Comparison of ENCODE assay signal across 10 cellular contexts in genomic region chr3:142987707-142988106, GRCh38. TPM values are rescaled to one million over a fixed set of nuclear protein-coding genes. Genes with fewer than 3 reads are reported as not detected.
DNase-seq lines count a peak whose midpoint lies in the region; ATAC-seq and TF ChIP-seq lines count a peak whose summit lies in the region.
"Had no signal": no experiment of that assay in that cellular context is flagged by ENCODE, and none has a peak within 500 bp of the region (broad histone marks: within the 10 kb centered on the region; RNA-seq: fewer than 3 reads in every experiment).

No MANE protein-coding gene starts in this region.

- peaks cover 5 to 7% of the 10 kb centered on the region in 2 experiments for H3K4me1 Mint-ChIP-seq in H9

- no peak overlapping the region for H2BK15ac ChIP-seq in H9 (ENCODE audit: low read depth, low read length)

- TF ChIP-seq CTCF in fibroblast of the aortic adventitia (IDR thresholded peaks at IDR 0.05; ENCODE audit: insufficient read depth, low read length) (no peak), smooth muscle cell (IDR thresholded peaks at IDR 0.05; ENCODE audit: borderline replicate concordance, insufficient read depth, poor library complexity, severe bottlenecking) (no peak), breast epithelium (IDR thresholded peaks at IDR 0.05) (no peak), H9 (conservative IDR thresholded peaks at IDR 0.05) (no peak)

- H3K23me2 ChIP-seq in H9 (ENCODE audit: insufficient read length, low read depth, low read length, poor library complexity, severe bottlenecking), result no peaks in the 10 kb centered on the region

- H3K9me3 Mint-ChIP-seq in H9, result no peaks in the 10 kb centered on the region

- intact Hi-C loops in breast epithelium (cut with DNase I; ENCODE audit: low total_unique reads), result no loop called here

- H3K36me3 ChIP-seq in Karpas-422 (ENCODE audit: insufficient read depth, low read length) (no peaks in the 10 kb centered on the region), smooth muscle cell (ENCODE audit: low read depth) (no peaks in the 10 kb centered on the region), breast epithelium (no peaks in the 10 kb centered on the region)

- 27% methylated on average over 7 of the region's 7 CpGs for WGBS in smooth muscle cell (ENCODE audit: low lambda C conversion rate)
- no CpG with 5 or more reads among the region's 7 CpGs for WGBS in H9 (ENCODE audit: extremely low coverage, insufficient read length, low lambda C conversion rate)

- H3K9me2 ChIP-seq in Karpas-422 (replicated peaks; ENCODE audit: insufficient read depth, low read length), result no peaks in the 10 kb centered on the region

- H4K91ac ChIP-seq in H9 (ENCODE audit: insufficient read length, low read depth, low read length), result no peak overlapping the region

- TF ChIP-seq POLR2A in breast epithelium (IDR thresholded peaks at IDR 0.05), result no peak

- peak; percentile 46 to 82 for ATAC-seq in activated CD4-positive, CD25-positive, alpha-beta regulatory T cell treated with anti-CD3 and anti-CD28 coated beads, Interleukin-2, amount 50 U/mL, for 24 hours

- no peak overlapping the region for H3K27ac Mint-ChIP-seq in H9
- H3K27ac Mint-ChIP-seq: activated naive CD8-positive, alpha-beta T cell had no signal

- peak overlapping the region; percentile 48; the same call in 1 of the 2 replicates for H2AFZ ChIP-seq in Karpas-422 (ENCODE audit: low read length)
- H2AFZ ChIP-seq in smooth muscle cell (ENCODE audit: low read depth), result peak overlapping the region; percentile 48
- H2AFZ ChIP-seq in H9 (ENCODE audit: low read length), result no peak overlapping the region

- H3F3A ChIP-seq in smooth muscle cell (ENCODE audit: low read depth), result no peaks in the 10 kb centered on the region

- no peak overlapping the region for H3K14ac ChIP-seq in H9 (ENCODE audit: insufficient read depth, low read length)

- H4K5ac ChIP-seq in H9 (ENCODE audit: insufficient read length, low read depth, low read length), result no peak overlapping the region

- H3K23ac ChIP-seq in H9 (ENCODE audit: insufficient read length, low read depth, low read length), result no peak overlapping the region

- no peak overlapping the region for H3K4me3 Mint-ChIP-seq in H9
- H3K4me3 Mint-ChIP-seq: activated naive CD8-positive, alpha-beta T cell had no signal

- H2BK20ac ChIP-seq in H9 (ENCODE audit: low read depth, low read length, poor library complexity, severe bottlenecking), result no peak overlapping the region

- H4K8ac ChIP-seq in H9 (replicated peaks; ENCODE audit: insufficient read length, low read depth, low read length), result no peak overlapping the region

- H2AK5ac ChIP-seq in H9 (ENCODE audit: insufficient read length, low read length), result no peak overlapping the region

- H3K4me3 ChIP-seq in Karpas-422 (ENCODE audit: low read length), result no peak overlapping the region
- no peak overlapping the region for H3K4me3 ChIP-seq in fibroblast of the aortic adventitia (ENCODE audit: low read depth, low read length)
- peak overlapping the region; percentile 6 for H3K4me3 ChIP-seq in smooth muscle cell
- no peak overlapping the region for H3K4me3 ChIP-seq in breast epithelium

- H3T11ph ChIP-seq in H9 (ENCODE audit: low read length), result no peak overlapping the region

- no peak overlapping the region for H3K56ac ChIP-seq in H9 (ENCODE audit: insufficient read length, low read depth, low read length)

- H3K9ac ChIP-seq in Karpas-422 (ENCODE audit: low read length), result no peak overlapping the region
- H3K9ac ChIP-seq in smooth muscle cell (ENCODE audit: low read depth), result no peak overlapping the region
- H3K9ac ChIP-seq in H9 (ENCODE audit: extremely low read depth, insufficient read length, low read length), result no peak overlapping the region

- no peak overlapping the region for H3K18ac ChIP-seq in H9 (ENCODE audit: insufficient read length, low read depth, low read length)

- no peaks in the 10 kb centered on the region for H3K27me3 Mint-ChIP-seq in H9 (ENCODE audit: low read depth)

- H4K20me1 ChIP-seq in Karpas-422 (ENCODE audit: insufficient read depth, low read depth, low read length) (no peaks in the 10 kb centered on the region), smooth muscle cell (ENCODE audit: low read depth) (no peaks in the 10 kb centered on the region), H9 (ENCODE audit: control insufficient read depth, insufficient read depth, insufficient read length) (no peaks in the 10 kb centered on the region)

- peaks cover 8% of the 10 kb centered on the region; the same call in 1 of the 2 replicates for H3K4me1 ChIP-seq in Karpas-422 (ENCODE audit: low read length)
- peaks cover 8% of the 10 kb centered on the region for H3K4me1 ChIP-seq in smooth muscle cell (ENCODE audit: low read depth)
- no peaks in the 10 kb centered on the region for H3K4me1 ChIP-seq in breast epithelium
- H3K4me1 ChIP-seq in H9 (ENCODE audit: insufficient read depth, low read length), result no peaks in the 10 kb centered on the region

- no peak overlapping the region for H2BK120ac ChIP-seq in H9 (ENCODE audit: low read depth, low read length, poor library complexity, severe bottlenecking)

- no peaks in the 10 kb centered on the region; a peak in 1 of 7 replicates for H3K36me3 Mint-ChIP-seq in H9 (ENCODE audit: insufficient read depth in 1 of 3, low read depth in 3 of 3)
- H3K36me3 Mint-ChIP-seq: activated naive CD8-positive, alpha-beta T cell had no signal

- H3K4me2 ChIP-seq in Karpas-422 (ENCODE audit: low read depth, low read length, poor library complexity, severe bottlenecking) (peak overlapping the region; percentile 16), smooth muscle cell (peak overlapping the region; percentile 62), H9 (ENCODE audit: insufficient read depth, insufficient read length, low read length) (no peak overlapping the region)

- H3K27me3 ChIP-seq in Karpas-422 (ENCODE audit: low read length) (no peaks in the 10 kb centered on the region), smooth muscle cell (ENCODE audit: low read depth) (no peaks in the 10 kb centered on the region), breast epithelium (no peaks in the 10 kb centered on the region), H9 (ENCODE audit: insufficient read depth, low read length) (no peaks in the 10 kb centered on the region)

- no peak overlapping the region for H3K27ac ChIP-seq in Karpas-422 (ENCODE audit: low read length)
- H3K27ac ChIP-seq in smooth muscle cell (ENCODE audit: low read depth), result peak overlapping the region; percentile 82
- H3K27ac ChIP-seq in breast epithelium, result no peak overlapping the region
- no peak overlapping the region for H3K27ac ChIP-seq in H9 (ENCODE audit: insufficient read length, low read depth, low read length)

- no peak for DNase-seq in activated CD4-positive, CD25-positive, alpha-beta regulatory T cell (lab: John Stamatoyannopoulos, UW)
- DNase-seq in Karpas-422 (no peak), fibroblast of the aortic adventitia (ENCODE audit: low read depth) (peak; percentile 42), smooth muscle cell (lab: John Stamatoyannopoulos, UW; ENCODE audit: unreplicated experiment) (peak; percentile 16), DMS114 treated with DMSO at 0.1 percent for 48 hours (lab: John Stamatoyannopoulos, UW; ENCODE audit: unreplicated experiment) (no peak), breast epithelium (ENCODE audit: low spot score in 2 of 2) (no peak), H9 (no peak)

- no peak overlapping the region for H2BK12ac ChIP-seq in H9 (ENCODE audit: insufficient read length, low read depth, low read length)

- no peak overlapping the region for H3K4ac ChIP-seq in H9 (ENCODE audit: low read depth, low read length)

- no peak overlapping the region for H2BK5ac ChIP-seq in H9 (ENCODE audit: insufficient read length, low read length)

- no peaks in the 10 kb centered on the region for H3K79me1 ChIP-seq in H9 (ENCODE audit: insufficient read depth, low read depth, low read length, poor library complexity, severe bottlenecking)

- H3K9me3 ChIP-seq in Karpas-422 (ENCODE audit: low read length) (no peaks in the 10 kb centered on the region), smooth muscle cell (replicated peaks; ENCODE audit: low read depth) (no peaks in the 10 kb centered on the region), breast epithelium (no peaks in the 10 kb centered on the region), H9 (ENCODE audit: control insufficient read depth, low read depth, low read length) (no peaks in the 10 kb centered on the region)

- H3K79me2 ChIP-seq in Karpas-422 (ENCODE audit: low read length), result no peaks in the 10 kb centered on the region
- H3K79me2 ChIP-seq in smooth muscle cell (ENCODE audit: low read depth), result no peaks in the 10 kb centered on the region
- no peaks in the 10 kb centered on the region for H3K79me2 ChIP-seq in H9 (ENCODE audit: insufficient read depth, low read length)

RNA-seq across cellular contexts. Expression of gene U2SURP, which starts 13.7 kb away (rescaled TPM):
- 69.4 and 135 TPM in 2 replicates for total RNA-seq in Karpas-422 (2014; rRNA removed; shearing (Covaris generic); ENCODE audit: low replicate concordance)
- total RNA-seq in fibroblast of the aortic adventitia (ENCODE audit: low replicate concordance), result 99.1 and 128 TPM in 2 replicates
- total RNA-seq in smooth muscle cell, result 80.4 and 90.1 TPM in 2 replicates
- polyA plus RNA-seq in smooth muscle cell, result 49.0 and 53.8 TPM in 2 replicates
- 100 to 1,000 TPM in 1 of 3 donors, 10 to 100 TPM in 2; 79.8 to 122 (median 96.4) TPM for total RNA-seq in breast epithelium
- total RNA-seq in H9 (2021), result 164 and 168 TPM in 2 replicates

RNA-seq across cellular contexts. Expression of gene PAQR9, which starts 24.2 kb away (rescaled TPM):
- total RNA-seq in Karpas-422 (2014; rRNA removed; shearing (Covaris generic); ENCODE audit: low replicate concordance), result not detected in 2 replicates
- total RNA-seq in fibroblast of the aortic adventitia (ENCODE audit: low replicate concordance) (0.09 TPM in 1 of 2 replicates, not detected in the other), smooth muscle cell (0.09 and 0.13 TPM in 2 replicates), breast epithelium (not detected), H9 (2021) (2.3 and 3.2 TPM in 2 replicates)
- 1.0 TPM in 1 of 2 replicates, not detected in the other for polyA plus RNA-seq in smooth muscle cell
- total RNA-seq: urinary bladder had no signal

Comparison
In these comparisons a context has a peak if more than half of its experiments do, and no peak if none do; other contexts are left out.
1. DNase-seq: peak in fibroblast of the aortic adventitia (single experiment) and smooth muscle cell (single experiment); none in activated CD4-positive, CD25-positive, alpha-beta regulatory T cell (0 of 4), Karpas-422 (single experiment), DMS114 treated with DMSO at 0.1 percent for 48 hours (single experiment), breast epithelium (0 of 2) and H9 (single experiment).